Comparison of ENCODE assay signal across 8 cellular contexts in genomic region chr12:116532986-116533342, GRCh38. TPM values are rescaled to one million over a fixed set of nuclear protein-coding genes. Genes with fewer than 3 reads are reported as not detected.
DNase-seq lines count a peak whose midpoint lies in the region; ATAC-seq and TF ChIP-seq lines count a peak whose summit lies in the region.

No MANE protein-coding gene starts in this region.

- DNase-seq in NCI-H2196 (lab: John Stamatoyannopoulos, UW; ENCODE audit: unreplicated experiment) (peak; percentile 75), NCI-H2196 treated with DMSO at 0.1 percent for 48 hours (lab: John Stamatoyannopoulos, UW; ENCODE audit: unreplicated experiment) (no peak), coronary artery (ENCODE audit: low spot score) (no peak), psoas muscle (no peak), GM19238 (ENCODE audit: insufficient read length, low spot score) (no peak), HPDE6-E6E7 (ENCODE audit: extremely low spot score) (no peak)

- H3K27ac ChIP-seq in KMS-11 (no peak overlapping the region), coronary artery (peak overlapping the region in 1 of 2 donors; percentile 65), psoas muscle (no peak overlapping the region)

- H3K27me3 ChIP-seq in KMS-11 (ENCODE audit: insufficient read depth, low read depth) (no peaks in the 10 kb centered on the region), psoas muscle (ENCODE audit: insufficient read depth in 3 of 3, low read length in 2 of 3) (no peaks in the 10 kb centered on the region)

- TF ChIP-seq CTCF in KMS-11 (conservative IDR thresholded peaks at IDR 0.05; ENCODE audit: low read depth, low read length) (no peak), coronary artery (IDR thresholded peaks at IDR 0.05) (no peak), psoas muscle (IDR thresholded peaks at IDR 0.05) (no peak)

- H4K20me1 ChIP-seq in KMS-11 (ENCODE audit: insufficient read depth): no peaks in the 10 kb centered on the region

- ATAC-seq in psoas muscle: peak in 1 of 4 donors; percentile 8
- no peak for ATAC-seq in HG02759 (IDR thresholded peaks at IDR 0.05; ENCODE audit: unreplicated experiment)

- no peaks in the 10 kb centered on the region for H3K79me2 ChIP-seq in KMS-11 (ENCODE audit: insufficient read depth, low read depth)

- H3K4me3 ChIP-seq in KMS-11 (IDR thresholded peaks at IDR 0.05; ENCODE audit: insufficient read depth, low read depth, low read length) (no peak overlapping the region), coronary artery (peak overlapping the region; percentile 75), psoas muscle (peak overlapping the region; percentile 72)

- H2AFZ ChIP-seq in KMS-11 (ENCODE audit: low read depth): peak overlapping the region; percentile 82

- H3K4me1 ChIP-seq in KMS-11 (ENCODE audit: low read depth, poor library complexity, severe bottlenecking): peaks cover 30% of the 10 kb centered on the region
- H3K4me1 ChIP-seq in psoas muscle: peaks cover 13% of the 10 kb centered on the region

- H3K4me2 ChIP-seq in KMS-11: peak overlapping the region; percentile 57

- H3K36me3 ChIP-seq in KMS-11 (ENCODE audit: insufficient read depth) (no peaks in the 10 kb centered on the region), psoas muscle (ENCODE audit: insufficient read depth in 1 of 2, low read depth in 1 of 2) (no peaks in the 10 kb centered on the region)

- 0 to 2% (median 1%) methylated on average over 10 to 11 of the region's 11 CpGs for WGBS in psoas muscle, 3 donors

- no peak overlapping the region; the same call in 1 of the 2 replicates for H3K9ac ChIP-seq in KMS-11

- no peaks in the 10 kb centered on the region for H3K9me3 ChIP-seq in psoas muscle

- intact Hi-C loops in psoas muscle (cut with DNase I): no loop called here

RNA-seq across cellular contexts. Expression of gene MAP1LC3B2, which starts 26.2 kb away (rescaled TPM):
- 1 to 10 TPM; 1.4 to 4.1 (median 1.8) TPM for total RNA-seq in psoas muscle
- 1 to 10 TPM; 2.2 to 9.2 (median 4.3) TPM for polyA plus RNA-seq in psoas muscle
